28 cellular contexts compared by ENCODE assay signal in the genomic region with DNA sequence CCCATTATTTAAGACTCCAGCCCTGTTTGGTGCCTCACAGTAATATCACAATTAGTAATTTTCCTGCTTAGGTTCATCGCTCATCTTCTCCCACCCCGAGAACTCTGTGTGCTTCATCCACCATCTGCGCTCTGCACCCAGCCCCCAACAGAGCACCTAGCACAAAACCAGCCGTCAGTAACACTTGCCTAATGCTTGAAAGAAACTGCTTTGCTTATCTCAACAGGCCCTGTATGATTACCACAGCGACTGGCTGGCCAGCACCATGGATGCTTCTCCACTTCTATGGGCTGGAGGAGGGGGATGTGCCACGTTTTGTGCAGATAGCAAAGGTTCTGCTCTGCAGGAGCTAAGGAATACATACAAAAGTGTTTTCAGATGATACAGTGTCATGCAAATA.
"Had no signal": no experiment of that assay in that cellular context is flagged by ENCODE, and none has a peak within 500 bp of the region (broad histone marks: within the 10 kb centered on the region; RNA-seq: fewer than 3 reads in every experiment).

No MANE protein-coding gene starts in this region.

- H3K27ac Mint-ChIP-seq: activated CD8-positive, alpha-beta memory T cell treated with anti-CD3 and anti-CD28 coated beads, Interleukin-2, amount 10 ng/mL, durations not matched to agents 7 days and 5 days; activated CD8-positive, alpha-beta T cell treated with anti-CD3 and anti-CD28 coated beads, Interleukin-2, amount 10 ng/mL, durations not matched to agents 7 days and 5 days; activated naive CD4-positive, alpha-beta T cell treated with anti-CD3 and anti-CD28 coated beads, Interleukin-2, amount 50 U/mL, for 24 hours; activated naive CD8-positive, alpha-beta T cell treated with anti-CD3 and anti-CD28 coated beads, Interleukin-2, amount 50 U/mL, for 24 hours; activated T-cell treated with anti-CD3 and anti-CD28 coated beads, Interleukin-2, amount 50 U/mL, for 24 hours; activated T-helper 1 cell treated with anti-CD3 and anti-CD28 coated beads, Interleukin-12 subunit alpha, Interleukin-12 subunit beta, Interleukin-2, Interleukin-4 antibody, amounts not matched to agents 30 ng/mL and 10 ng/mL and 1 ng/mL, durations not matched to agents 14 hours and 24 hours and 36 hours; T-helper 17 cell; WTC11 had no signal

- H3K27me3 ChIP-seq: ascending aorta, body of pancreas had no signal

- H3K9me3 ChIP-seq: ascending aorta, body of pancreas had no signal

- H3K36me3 ChIP-seq: ascending aorta had no signal

- H3K4me1 Mint-ChIP-seq: activated CD8-positive, alpha-beta memory T cell treated with anti-CD3 and anti-CD28 coated beads, Interleukin-2, amount 10 ng/mL, durations not matched to agents 7 days and 5 days; activated naive CD4-positive, alpha-beta T cell treated with anti-CD3 and anti-CD28 coated beads, Interleukin-2, amount 50 U/mL, for 24 hours; activated naive CD8-positive, alpha-beta T cell treated with anti-CD3 and anti-CD28 coated beads, Interleukin-2, amount 50 U/mL, for 24 hours; T-helper 17 cell had no signal

- H3K4me3 Mint-ChIP-seq: activated CD8-positive, alpha-beta memory T cell treated with anti-CD3 and anti-CD28 coated beads, Interleukin-2, amount 10 ng/mL, durations not matched to agents 7 days and 5 days; activated CD8-positive, alpha-beta T cell treated with anti-CD3 and anti-CD28 coated beads, Interleukin-2, amount 10 ng/mL, durations not matched to agents 7 days and 5 days; activated naive CD4-positive, alpha-beta T cell treated with anti-CD3 and anti-CD28 coated beads, Interleukin-2, amount 50 U/mL, for 24 hours; activated naive CD8-positive, alpha-beta T cell treated with anti-CD3 and anti-CD28 coated beads, Interleukin-2, amount 50 U/mL, for 24 hours; activated T-cell treated with anti-CD3 and anti-CD28 coated beads, Interleukin-2, amount 50 U/mL, for 24 hours; activated T-helper 1 cell treated with anti-CD3 and anti-CD28 coated beads, Interleukin-12 subunit alpha, Interleukin-12 subunit beta, Interleukin-2, Interleukin-4 antibody, amounts not matched to agents 30 ng/mL and 10 ng/mL and 1 ng/mL, durations not matched to agents 14 hours and 24 hours and 36 hours; T-helper 17 cell; WTC11 had no signal

- DNase-seq: activated CD4-positive, alpha-beta T cell treated with anti-CD3 and anti-CD28 coated beads for 48 hours; activated CD4-positive, alpha-beta T cell treated with anti-CD3 and anti-CD28 coated beads, Interleukin-2, amount 50 U/mL, for 4 hours; activated CD4-positive, CD25-positive, alpha-beta regulatory T cell treated with anti-CD3 and anti-CD28 coated beads, Interleukin-2, amount 50 U/mL, for 72 hours; activated CD8-positive, alpha-beta memory T cell treated with anti-CD3 and anti-CD28 coated beads, Interleukin-2, amount 10 ng/mL, durations not matched to agents 7 days and 5 days; activated CD8-positive, alpha-beta T cell treated with anti-CD3 and anti-CD28 coated beads, Interleukin-2, amount 10 ng/mL, durations not matched to agents 7 days and 5 days; activated effector memory CD4-positive, alpha-beta T cell treated with Interleukin-2 at 50 U/mL for 16 hours; activated naive CD4-positive, alpha-beta T cell; activated naive CD8-positive, alpha-beta T cell treated with anti-CD3 and anti-CD28 coated beads, Interleukin-2, amount 50 U/mL, for 24 hours; activated T-cell treated with anti-CD3 and anti-CD28 coated beads, Interleukin-2, amount 50 U/mL, for 24 hours; amniotic stem cell; body of pancreas; Karpas-422; MM.1S; NCI-H1105 treated with DMSO at 0.1 percent for 48 hours; NCI-H1436 treated with DMSO at 0.1 percent for 48 hours; NCI-H187; NCI-H2081; NCI-H446 treated with DMSO at 0.1 percent for 48 hours; NCI-H524 treated with DMSO at 0.1 percent for 48 hours; PC-3; SIG-M5; T-helper 17 cell; T-helper 9 cell had no signal

- H3K4me3 ChIP-seq: ascending aorta, body of pancreas, K562 had no signal

- H3K9me3 Mint-ChIP-seq: activated naive CD4-positive, alpha-beta T cell treated with anti-CD3 and anti-CD28 coated beads, Interleukin-2, amount 50 U/mL, for 24 hours; activated naive CD8-positive, alpha-beta T cell treated with anti-CD3 and anti-CD28 coated beads, Interleukin-2, amount 50 U/mL, for 24 hours; activated T-cell treated with anti-CD3 and anti-CD28 coated beads, Interleukin-2, amount 50 U/mL, for 24 hours; activated T-helper 1 cell treated with anti-CD3 and anti-CD28 coated beads, Interleukin-12 subunit alpha, Interleukin-12 subunit beta, Interleukin-2, Interleukin-4 antibody, amounts not matched to agents 30 ng/mL and 10 ng/mL and 1 ng/mL, durations not matched to agents 14 hours and 24 hours and 36 hours; WTC11 had no signal

- H3K27me3 Mint-ChIP-seq: activated CD8-positive, alpha-beta memory T cell treated with anti-CD3 and anti-CD28 coated beads, Interleukin-2, amount 10 ng/mL, durations not matched to agents 7 days and 5 days; activated naive CD4-positive, alpha-beta T cell treated with anti-CD3 and anti-CD28 coated beads, Interleukin-2, amount 50 U/mL, for 24 hours; activated naive CD8-positive, alpha-beta T cell treated with anti-CD3 and anti-CD28 coated beads, Interleukin-2, amount 50 U/mL, for 24 hours; activated T-cell treated with anti-CD3 and anti-CD28 coated beads, Interleukin-2, amount 50 U/mL, for 24 hours had no signal

- ATAC-seq: activated CD8-positive, alpha-beta memory T cell treated with anti-CD3 and anti-CD28 coated beads, Interleukin-2, amount 10 ng/mL, durations not matched to agents 7 days and 5 days; activated CD8-positive, alpha-beta T cell treated with anti-CD3 and anti-CD28 coated beads, Interleukin-2, amount 10 ng/mL, durations not matched to agents 7 days and 5 days; activated naive CD8-positive, alpha-beta T cell treated with anti-CD3 and anti-CD28 coated beads, Interleukin-2, amount 50 U/mL, for 24 hours; body of pancreas; K562; PC-3; T-helper 17 cell; WTC11 had no signal

- H3K36me3 Mint-ChIP-seq: activated CD8-positive, alpha-beta memory T cell treated with anti-CD3 and anti-CD28 coated beads, Interleukin-2, amount 10 ng/mL, durations not matched to agents 7 days and 5 days; activated naive CD4-positive, alpha-beta T cell treated with anti-CD3 and anti-CD28 coated beads, Interleukin-2, amount 50 U/mL, for 24 hours; WTC11 had no signal

- H3K4me1 ChIP-seq: ascending aorta had no signal

- H3K27ac ChIP-seq: ascending aorta, body of pancreas had no signal
